In genomic region chrX:151753313-151754041, GRCh38 we compare ENCODE assay signal across 8 cellular contexts. TPM values are rescaled to one million over a fixed set of nuclear protein-coding genes. Genes with fewer than 3 reads are reported as not detected.
DNase-seq lines count a peak whose midpoint lies in the region; ATAC-seq and TF ChIP-seq lines count a peak whose summit lies in the region.

No MANE protein-coding gene starts in this region.

- H3K36me3 Mint-ChIP-seq in neural crest cell (ENCODE audit: low read depth): no peaks in the 10 kb centered on the region

- ATAC-seq in GM19324 (IDR thresholded peaks at IDR 0.05; ENCODE audit: low FRiP score, unreplicated experiment): peak; percentile 76
- peak; percentile 66 for ATAC-seq in RWPE2 (ENCODE audit: low read depth)
- peak; percentile 82 for ATAC-seq in esophagus mucosa
- ATAC-seq in GM19035 (IDR thresholded peaks at IDR 0.05; ENCODE audit: unreplicated experiment): no peak

- no peaks in the 10 kb centered on the region for H3K36me3 ChIP-seq in RWPE2 (ENCODE audit: low read depth)

- H3K4me3 Mint-ChIP-seq in neural crest cell: no peak overlapping the region

- peak; percentile 48 for TF ChIP-seq CTCF in HL-60 (IDR thresholded peaks at IDR 0.05; ENCODE audit: insufficient read depth, low read length)
- TF ChIP-seq CTCF in RWPE2 (IDR thresholded peaks at IDR 0.05; ENCODE audit: poor library complexity, severe bottlenecking): peak; percentile 76
- TF ChIP-seq CTCF in neural crest cell (conservative IDR thresholded peaks at IDR 0.05): peak; percentile 75

- no peak overlapping the region for H3K27ac ChIP-seq in HL-60 (replicated peaks)
- H3K27ac ChIP-seq in RWPE2 (ENCODE audit: poor library complexity, severe bottlenecking): peak overlapping the region; percentile 69

- H3K4me3 ChIP-seq in HL-60 (replicated peaks; ENCODE audit: insufficient read depth, low read length): no peak overlapping the region
- no peak overlapping the region for H3K4me3 ChIP-seq in RWPE2 (ENCODE audit: severe bottlenecking)

- peaks cover 4% of the 10 kb centered on the region for H3K9me3 Mint-ChIP-seq in neural crest cell

- peaks cover 12% of the 10 kb centered on the region for H3K4me1 ChIP-seq in RWPE2 (ENCODE audit: insufficient read depth, poor library complexity, severe bottlenecking)

- H3K4me1 Mint-ChIP-seq in neural crest cell: peaks cover 8% of the 10 kb centered on the region

- peak; percentile 56 for DNase-seq in EH (ENCODE audit: low read depth)
- DNase-seq in HL-60 (ENCODE audit: low read depth in 1 of 2, low spot score in 1 of 2): peak in 1 of 2 experiments; percentile 31
- no peak for DNase-seq in RWPE2 (ENCODE audit: low spot score)
- DNase-seq in neural crest cell (ENCODE audit: low read depth, low spot score): peak; percentile 50
- DNase-seq in HCEC 1CT: no peak

- peaks cover 2% of the 10 kb centered on the region for H3K9me3 ChIP-seq in RWPE2 (ENCODE audit: severe bottlenecking)

- no peak overlapping the region for H3K27ac Mint-ChIP-seq in neural crest cell (ENCODE audit: unreplicated experiment)

- peaks cover 16% of the 10 kb centered on the region for H3K27me3 Mint-ChIP-seq in neural crest cell (ENCODE audit: low read depth)

- H3K27me3 ChIP-seq in HL-60 (ENCODE audit: insufficient read depth, poor library complexity, severe bottlenecking) (no peaks in the 10 kb centered on the region), RWPE2 (ENCODE audit: insufficient read depth, poor library complexity, severe bottlenecking) (no peaks in the 10 kb centered on the region)

RNA-seq across cellular contexts. Expression of gene CNGA2, which starts 18.9 kb away (rescaled TPM):
- total RNA-seq in esophagus mucosa: not detected
- total RNA-seq in neural crest cell: not detected in 2 replicates

RNA-seq across cellular contexts. Expression of gene FATE1, which starts 37.6 kb away (rescaled TPM):
- total RNA-seq in esophagus mucosa: not detected
- not detected in 2 replicates for total RNA-seq in neural crest cell

RNA-seq across cellular contexts. Expression of gene PRRG3, which starts 58.2 kb away (rescaled TPM):
- total RNA-seq in esophagus mucosa: not detected
- 2.6 and 2.9 TPM in 2 replicates for total RNA-seq in neural crest cell

Comparison
In these comparisons a context has a peak if more than half of its experiments do, and no peak if none do; other contexts are left out.
1. DNase-seq: peak in EH (single experiment) and neural crest cell (single experiment); none in RWPE2 (single experiment) and HCEC 1CT (single experiment).
2. Peak in every context shown above with its lines, with median percentiles within 50 percentile points of each other: CTCF ChIP-seq.